Comparison of ENCODE assay signal across 8 cellular contexts in the genomic region with DNA sequence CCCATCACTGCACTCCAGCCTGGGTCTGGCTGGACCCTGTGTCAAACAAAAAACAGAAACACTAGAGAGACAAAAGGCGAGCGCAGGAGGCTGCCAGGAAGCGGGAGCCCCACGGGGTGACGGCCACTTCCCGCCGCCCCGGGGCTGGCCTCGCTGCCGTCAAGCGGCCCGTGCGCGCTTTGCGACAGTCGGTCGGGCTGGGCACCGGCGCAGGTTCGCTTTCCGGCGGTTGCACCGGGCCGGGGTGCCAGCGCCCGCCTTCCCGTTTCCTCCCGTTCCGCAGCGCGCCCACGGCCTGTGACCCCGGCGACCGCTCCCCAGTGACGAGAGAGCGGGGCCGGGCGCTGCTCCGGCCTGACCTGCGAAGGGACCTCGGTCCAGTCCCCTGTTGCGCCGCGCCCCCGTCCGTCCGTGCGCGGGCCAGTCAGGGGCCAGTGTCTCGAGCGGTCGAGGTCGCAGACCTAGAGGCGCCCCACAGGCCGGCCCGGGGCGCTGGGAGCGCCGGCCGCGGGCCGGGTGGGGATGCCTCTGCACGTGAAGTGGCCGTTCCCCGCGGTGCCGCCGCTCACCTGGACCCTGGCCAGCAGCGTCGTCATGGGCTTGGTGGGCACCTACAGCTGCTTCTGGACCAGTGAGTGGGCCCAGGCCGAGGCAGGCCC. TPM values are rescaled to one million over a fixed set of nuclear protein-coding genes. Genes with fewer than 3 reads are reported as not detected.
DNase-seq lines count a peak whose midpoint lies in the region; ATAC-seq, FAIRE-seq and TF ChIP-seq lines count a peak whose summit lies in the region.

A gene (plus strand): TSS at position 218 of the 659 bp plus-strand sequence. CDS start 305 bp downstream, at position 523.

- FAIRE-seq in RCC 7860 (lab: Jason Lieb, UNC) = no peak

- POLR2A ChIA-PET in naive thymus-derived CD8-positive, alpha-beta T cell (lab: Charles Lee) = interaction anchor here (0.6 to 5.7 kb wide), 16 partner anchors 9 to 116 kb away, joined by 3 to 101 read pairs (median 5); a partner anchor contains a TSS

- H3K9ac ChIP-seq in subcutaneous abdominal adipose tissue (ENCODE audit: low read length in 5 of 5) = peak within 1 kb of the TSS in 4 of 5 donors; percentile 48 to 70 (median 62)

- H3K9me3 ChIP-seq in subcutaneous abdominal adipose tissue (ENCODE audit: control insufficient read depth in 5 of 5, low read length in 5 of 5) = no peaks in the 10 kb centered on the region

- TF ChIP-seq CTCF in AG10803 (conservative IDR thresholded peaks at IDR 0.05; ENCODE audit: low read length) = no peak
- no peak for TF ChIP-seq CTCF in fibroblast of mammary gland (conservative IDR thresholded peaks at IDR 0.05; ENCODE audit: control insufficient read depth, insufficient read depth, low read depth, low read length)

- H3K27ac Mint-ChIP-seq in activated T-helper 2 cell treated with anti-CD3 and anti-CD28 coated beads, Interferon-gamma antibody, Interleukin-2, Interleukin-4, amounts not matched to agents 10 μg/mL and 5 μg/mL and 100 μg/mL, durations not matched to agents 14 hours and 24 hours and 36 hours = peak within 1 kb of the TSS; percentile 89
- peak within 1 kb of the TSS; percentile 87 to 97 (median 96) for H3K27ac Mint-ChIP-seq in naive thymus-derived CD8-positive, alpha-beta T cell

- peak; percentile 77 for TF ChIP-seq POLR2A in GM18951 (IDR thresholded peaks at IDR 0.05; ENCODE audit: extremely low read depth, insufficient read depth, insufficient read length)

- no peaks in the 10 kb centered on the region for H3K9me3 Mint-ChIP-seq in activated T-helper 2 cell treated with anti-CD3 and anti-CD28 coated beads, Interferon-gamma antibody, Interleukin-2, Interleukin-4, amounts not matched to agents 10 μg/mL and 5 μg/mL and 100 μg/mL, durations not matched to agents 14 hours and 24 hours and 36 hours
- H3K9me3 Mint-ChIP-seq in naive thymus-derived CD8-positive, alpha-beta T cell = peaks cover 0 to 2% (median 0%) of the 10 kb centered on the region in 9 donors

- H3K4me1 Mint-ChIP-seq in activated T-helper 2 cell treated with anti-CD3 and anti-CD28 coated beads, Interferon-gamma antibody, Interleukin-2, Interleukin-4, amounts not matched to agents 10 μg/mL and 5 μg/mL and 100 μg/mL, durations not matched to agents 14 hours and 24 hours and 36 hours (ENCODE audit: low read depth) = peaks cover 11% of the 10 kb centered on the region
- peaks cover 12 to 22% (median 16%) of the 10 kb centered on the region in 4 donors for H3K4me1 Mint-ChIP-seq in naive thymus-derived CD8-positive, alpha-beta T cell

- ATAC-seq in naive thymus-derived CD8-positive, alpha-beta T cell = peak; percentile 71 to 77

- peaks cover 3 to 25% (median 18%) of the 10 kb centered on the region in 5 donors for H3K4me1 ChIP-seq in subcutaneous abdominal adipose tissue (ENCODE audit: control insufficient read depth in 5 of 5, insufficient read depth in 5 of 5, low read length in 5 of 5)

- peak within 1 kb of the TSS; percentile 63 for H3K4me3 ChIP-seq in AG10803 (ENCODE audit: low read length)
- peak within 1 kb of the TSS; percentile 52 for H3K4me3 ChIP-seq in fibroblast of mammary gland (ENCODE audit: control insufficient read depth, low read depth, low read length)
- peak within 1 kb of the TSS; percentile 44 to 74 (median 64) for H3K4me3 ChIP-seq in subcutaneous abdominal adipose tissue (ENCODE audit: low read depth in 1 of 5, low read length in 5 of 5)

- in situ Hi-C loops in GM18951 (cut with MboI; ENCODE audit: low sequenced_read_pairs, unreplicated experiment) = no loop called here

- peaks cover 0 to 16% (median 4%) of the 10 kb centered on the region in 5 donors for H3K36me3 ChIP-seq in subcutaneous abdominal adipose tissue (ENCODE audit: control insufficient read depth in 5 of 5, insufficient read depth in 5 of 5, low read length in 5 of 5)

- H3K27me3 ChIP-seq in subcutaneous abdominal adipose tissue (ENCODE audit: control insufficient read depth in 5 of 5, insufficient read depth in 4 of 5, low read length in 5 of 5) = peaks cover 0 to 18% (median 5%) of the 10 kb centered on the region in 5 donors

- DNase-seq in AG10803 (ENCODE audit: low read depth) = peak; percentile 53
- peak; percentile 72 for DNase-seq in HT-29 (ENCODE audit: low spot score)
- DNase-seq in RCC 7860 (ENCODE audit: low spot score) = peak; percentile 29
- peak; percentile 73 for DNase-seq in activated T-helper 2 cell treated with anti-CD3 and anti-CD28 coated beads, Interferon-gamma antibody, Interleukin-2, Interleukin-4, amounts not matched to agents 10 μg/mL and 5 μg/mL and 100 μg/mL, durations not matched to agents 14 hours and 24 hours and 36 hours (ENCODE audit: low spot score)
- DNase-seq in fibroblast of mammary gland (ENCODE audit: low read depth) = peak; percentile 50
- DNase-seq in naive thymus-derived CD8-positive, alpha-beta T cell = peak; percentile 51 to 81 (median 66)

- intact Hi-C loops in activated T-helper 2 cell treated with anti-CD3 and anti-CD28 coated beads, Interferon-gamma antibody, Interleukin-2, Interleukin-4, amounts not matched to agents 10 μg/mL and 5 μg/mL and 100 μg/mL, durations not matched to agents 14 hours and 24 hours and 36 hours (cut with micrococcal nuclease) = no loop called here

- peak within 1 kb of the TSS; percentile 93 for H3K4me3 Mint-ChIP-seq in activated T-helper 2 cell treated with anti-CD3 and anti-CD28 coated beads, Interferon-gamma antibody, Interleukin-2, Interleukin-4, amounts not matched to agents 10 μg/mL and 5 μg/mL and 100 μg/mL, durations not matched to agents 14 hours and 24 hours and 36 hours (ENCODE audit: low read depth)
- peak within 1 kb of the TSS; percentile 85 to 94 (median 90) for H3K4me3 Mint-ChIP-seq in naive thymus-derived CD8-positive, alpha-beta T cell

- peaks cover 26% of the 10 kb centered on the region for H3K36me3 Mint-ChIP-seq in activated T-helper 2 cell treated with anti-CD3 and anti-CD28 coated beads, Interferon-gamma antibody, Interleukin-2, Interleukin-4, amounts not matched to agents 10 μg/mL and 5 μg/mL and 100 μg/mL, durations not matched to agents 14 hours and 24 hours and 36 hours (ENCODE audit: low read depth)
- H3K36me3 Mint-ChIP-seq in naive thymus-derived CD8-positive, alpha-beta T cell = peaks cover 0 to 12% (median 0%) of the 10 kb centered on the region in 3 donors

- peak within 1 kb of the TSS; percentile 60 for H3K27ac ChIP-seq in subcutaneous abdominal adipose tissue (ENCODE audit: low read depth, low read length)

- H3K27me3 Mint-ChIP-seq in activated T-helper 2 cell treated with anti-CD3 and anti-CD28 coated beads, Interferon-gamma antibody, Interleukin-2, Interleukin-4, amounts not matched to agents 10 μg/mL and 5 μg/mL and 100 μg/mL, durations not matched to agents 14 hours and 24 hours and 36 hours (ENCODE audit: low read depth) = no peaks in the 10 kb centered on the region
- H3K27me3 Mint-ChIP-seq in naive thymus-derived CD8-positive, alpha-beta T cell = no peaks in the 10 kb centered on the region

RNA-seq across cellular contexts. Expression of the gene that starts here (rescaled TPM):
- 60.3 and 80.6 TPM in 2 replicates for total RNA-seq in HT-29 (2014; rRNA removed; shearing (Covaris generic))
- 77.3 TPM in 2 replicates for total RNA-seq in activated T-helper 2 cell treated with anti-CD3 and anti-CD28 coated beads, Interferon-gamma antibody, Interleukin-2, Interleukin-4, amounts not matched to agents 10 μg/mL and 5 μg/mL and 100 μg/mL, durations not matched to agents 14 hours and 24 hours and 36 hours
- total RNA-seq in naive thymus-derived CD8-positive, alpha-beta T cell = 100 to 1,000 TPM; 111 to 112 TPM
- 10 to 100 TPM; 29.3 to 39.8 (median 37.8) TPM for polyA plus RNA-seq in naive thymus-derived CD8-positive, alpha-beta T cell

Comparison
In these comparisons a context has a peak if more than half of its experiments do, and no peak if none do; other contexts are left out.
1. Peak in every context shown above with its lines: DNase-seq, ATAC-seq, H3K4me3 ChIP-seq and H3K27ac ChIP-seq.